11 cellular contexts compared by ENCODE assay signal in genomic region chr10:22651276-22651980, GRCh38.
A peak's percentile ranks its signal among the peaks of the same experiment; 100 is the strongest.
DNase-seq lines count a peak whose midpoint lies in the region; ATAC-seq, FAIRE-seq and TF ChIP-seq lines count a peak whose summit lies in the region.
"Had no signal": no experiment of that assay in that cellular context is flagged by ENCODE, and none has a peak within 500 bp of the region (broad histone marks: within the 10 kb centered on the region; RNA-seq: fewer than 3 reads in every experiment).

No MANE protein-coding gene starts in this region.

- H3K9ac ChIP-seq in liver (ENCODE audit: low read depth in 1 of 2, low read length in 2 of 2) = no peak overlapping the region
- H3K9ac ChIP-seq in HepG2 (ENCODE audit: insufficient read depth, low read depth, low read length) = no peak overlapping the region

- H3K4me1 Mint-ChIP-seq in WTC11 = peaks cover 76% of the 10 kb centered on the region

- TF ChIP-seq RAD21 in liver (IDR thresholded peaks at IDR 0.05) = no peak
- TF ChIP-seq RAD21 in HepG2 (CRISPR knock-in tag; IDR thresholded peaks at IDR 0.05) = no peak

- H3K27me3 ChIP-seq in liver (ENCODE audit: control insufficient read depth in 4 of 4, insufficient read depth in 4 of 4, low read length in 3 of 4) (no peaks in the 10 kb centered on the region), HepG2 (ENCODE audit: control insufficient read depth in 1 of 2, insufficient read depth in 2 of 2, low read length in 2 of 2) (no peaks in the 10 kb centered on the region), vagina (no peaks in the 10 kb centered on the region), transverse colon (no peaks in the 10 kb centered on the region)
- H3K27me3 ChIP-seq: right atrium auricular region had no signal

- BruUV-seq in HepG2 (replicated peaks; lab: Mats Ljungman, UMichigan) = no TSS peak

- H3K4me2 ChIP-seq in HepG2 (ENCODE audit: low read depth, low read length) = no peak overlapping the region

- TF ChIP-seq POLR2A in HepG2 (IDR thresholded peaks at IDR 0.05; ENCODE audit: insufficient read depth in 1 of 2, low read depth in 2 of 2, low read length in 2 of 2) = no peak
- no peak for TF ChIP-seq POLR2A in vagina (IDR thresholded peaks at IDR 0.05)
- TF ChIP-seq POLR2A in transverse colon (IDR thresholded peaks at IDR 0.05) = no peak

- H4K20me1 ChIP-seq in HepG2 (ENCODE audit: insufficient read depth, low read length) = no peaks in the 10 kb centered on the region; the same call in 1 of the 2 replicates

- 75% methylated on average over 12 of the region's 12 CpGs for WGBS in liver
- WGBS in HepG2 (ENCODE audit: low lambda C conversion rate) = 92% methylated on average over 12 of the region's 12 CpGs
- 76 to 93% methylated on average over 5 to 12 of the region's 12 CpGs for WGBS in transverse colon (ENCODE audit: low coverage in 1 of 2), 2 donors

- peak overlapping the region; percentile 26; the same call in 1 of the 2 replicates for H3K27ac Mint-ChIP-seq in WTC11

- ATAC-seq in HepG2 = no peak
- ATAC-seq in WTC11 = no peak

- H3K4me1 ChIP-seq in liver (ENCODE audit: control insufficient read depth in 4 of 4, insufficient read depth in 4 of 4, low read length in 3 of 4) (peaks cover 0 to 12% (median 7%) of the 10 kb centered on the region in 4 donors), HepG2 (ENCODE audit: insufficient read depth, low read length) (peaks cover 7% of the 10 kb centered on the region; the same call in 1 of the 2 replicates), vagina (peaks cover 63% of the 10 kb centered on the region), transverse colon (peaks cover 0 to 44% (median 14%) of the 10 kb centered on the region in 4 donors)

- POLR2A ChIA-PET in HepG2 (lab: Yijun Ruan, JAX) = no interaction called here
- POLR2A ChIA-PET in WTC11 (lab: Charles Lee) = no interaction called here

- no peak for FAIRE-seq in HepG2 (lab: Jason Lieb, UNC)
- no peak for FAIRE-seq in RCC 7860 (lab: Jason Lieb, UNC)

- peaks cover 3% of the 10 kb centered on the region for H3K79me2 ChIP-seq in HepG2 (ENCODE audit: insufficient read depth, low read length)

- TF ChIP-seq EP300 in HepG2 (IDR thresholded peaks at IDR 0.05; ENCODE audit: low read depth in 2 of 2, low read length in 2 of 2) (no peak), HepG2 (CRISPR knock-in tag; IDR thresholded peaks at IDR 0.05; ENCODE audit: borderline replicate concordance) (no peak), transverse colon (IDR thresholded peaks at IDR 0.05; ENCODE audit: low read depth) (no peak)

- no peaks in the 10 kb centered on the region; the same call in 1 of the 2 replicates for H3K36me3 Mint-ChIP-seq in WTC11

- no peaks in the 10 kb centered on the region for H3K27me3 Mint-ChIP-seq in WTC11 (ENCODE audit: low read depth)

- H3K4me3 ChIP-seq in liver (ENCODE audit: low read depth in 1 of 3, low read length in 3 of 3) (no peak overlapping the region), HepG2 (replicated peaks in 1 of 3; ENCODE audit: insufficient read depth in 1 of 3, low read depth in 2 of 3, low read length in 3 of 3) (no peak overlapping the region), vagina (no peak overlapping the region), transverse colon (no peak overlapping the region)
- H3K4me3 ChIP-seq: right atrium auricular region had no signal

- no peak overlapping the region for H3K4me3 Mint-ChIP-seq in WTC11

- peaks cover 0 to 2% (median 0%) of the 10 kb centered on the region in 4 donors for H3K36me3 ChIP-seq in liver (ENCODE audit: control insufficient read depth in 4 of 4, insufficient read depth in 3 of 4, low read depth in 1 of 4, low read length in 3 of 4)
- no peaks in the 10 kb centered on the region for H3K36me3 ChIP-seq in HepG2 (replicated peaks in 1 of 2; ENCODE audit: control insufficient read depth in 1 of 2, insufficient read depth in 2 of 2, low read length in 2 of 2)
- H3K36me3 ChIP-seq in vagina = no peaks in the 10 kb centered on the region
- H3K36me3 ChIP-seq in transverse colon = no peaks in the 10 kb centered on the region
- H3K36me3 ChIP-seq: right atrium auricular region had no signal

- H2AFZ ChIP-seq in HepG2 (ENCODE audit: low read length) = no peak overlapping the region

- CTCF ChIA-PET in HepG2 (lab: Yijun Ruan, JAX; ENCODE audit: low intra/inter-chr PET ratio, low total read pairs) = no interaction called here
- CTCF ChIA-PET in WTC11 (lab: Charles Lee) = no interaction called here

- H3K9me3 ChIP-seq in liver (ENCODE audit: control insufficient read depth in 4 of 4, low read length in 3 of 4) = no peaks in the 10 kb centered on the region
- no peaks in the 10 kb centered on the region for H3K9me3 ChIP-seq in HepG2 (ENCODE audit: low read length)
- H3K9me3 ChIP-seq in vagina = no peaks in the 10 kb centered on the region
- no peaks in the 10 kb centered on the region for H3K9me3 ChIP-seq in transverse colon
- H3K9me3 ChIP-seq: right atrium auricular region had no signal

- H3K27ac ChIP-seq in liver (ENCODE audit: low read depth in 1 of 2, low read length in 2 of 2) (no peak overlapping the region), HepG2 (ENCODE audit: extremely low read length, insufficient read depth, low read length) (no peak overlapping the region), vagina (peak overlapping the region; percentile 13), transverse colon (no peak overlapping the region)
- H3K27ac ChIP-seq: right atrium auricular region had no signal

- in situ Hi-C loops in HepG2 (cut with HindIII; ENCODE audit: extremely low pct_ligation_motif_present, low pct_unique_long_range_greater_than_20kb) (no loop called here), transverse colon (cut with MboI; ENCODE audit: low pct_ligation_motif_present in 1 of 4, low pct_unique_long_range_greater_than_20kb in 1 of 4, low sequenced_read_pairs in 3 of 4) (no loop called here)

- intact Hi-C loops in HepG2 (cut with micrococcal nuclease; ENCODE audit: unreplicated experiment) = no loop called here
- intact Hi-C loops in vagina (cut with DNase I) = no loop called here
- intact Hi-C loops in transverse colon (cut with DNase I; ENCODE audit: low total_unique reads) = no loop called here

- no peaks in the 10 kb centered on the region for H3K9me3 Mint-ChIP-seq in WTC11

- no peak for DNase-seq in HepG2 (ENCODE audit: low spot score)
- no peak for DNase-seq in WTC11 (ENCODE audit: low spot score)
- peak; percentile 71 for DNase-seq in left kidney (ENCODE audit: low read depth, low spot score)
- DNase-seq in vagina (ENCODE audit: extremely low spot score in 2 of 2) = no peak
- DNase-seq in transverse colon = no peak
- no peak for DNase-seq in EL
- DNase-seq in RCC 7860 (ENCODE audit: low spot score) = no peak
- DNase-seq: kidney glomerular epithelial cell, NCI-H2171 had no signal

- TF ChIP-seq CTCF in liver (IDR thresholded peaks at IDR 0.05; ENCODE audit: low read depth, low read length, missing input control) (no peak), HepG2 (CRISPR knock-in tag; IDR thresholded peaks at IDR 0.05) (no peak), WTC11 (IDR thresholded peaks at IDR 0.05) (no peak), vagina (IDR thresholded peaks at IDR 0.05) (no peak), transverse colon (IDR thresholded peaks at IDR 0.05) (no peak)

TF ChIP-seq in liver, 16 proteins besides CTCF, POLR2A, EP300 and RAD21:
- peak; percentile 9 for TF ChIP-seq NR2F2 (IDR thresholded peaks at IDR 0.05)
- TF ChIP-seq HNF4A (conservative IDR thresholded peaks at IDR 0.05) = peak in 1 of 2 donors; percentile 11
- TF ChIP-seq, protein P1, sequence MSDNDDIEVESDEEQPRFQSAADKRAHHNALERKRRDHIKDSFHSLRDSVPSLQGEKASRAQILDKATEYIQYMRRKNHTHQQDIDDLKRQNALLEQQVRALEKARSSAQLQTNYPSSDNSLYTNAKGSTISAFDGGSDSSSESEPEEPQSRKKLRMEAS (IDR thresholded peaks at IDR 0.05) = no peak

TF ChIP-seq in HepG2, 621 proteins besides CTCF, POLR2A, EP300 and RAD21:
- TF ChIP-seq ZNF674 (CRISPR knock-in tag; IDR thresholded peaks at IDR 0.05; ENCODE audit: low read depth) (no peak), ZFP37 (CRISPR knock-in tag; IDR thresholded peaks at IDR 0.05; ENCODE audit: borderline replicate concordance) (no peak), SRY (CRISPR knock-in tag; IDR thresholded peaks at IDR 0.05) (no peak), ZNF549 (CRISPR knock-in tag; IDR thresholded peaks at IDR 0.05) (no peak), ZNF850 (CRISPR knock-in tag; conservative IDR thresholded peaks at IDR 0.05) (no peak)

TF ChIP-seq in WTC11, 78 proteins besides CTCF, POLR2A, EP300 and RAD21 (continues in another document):
- no peak for TF ChIP-seq ZNF263 (CRISPR knock-in tag; IDR thresholded peaks at IDR 0.05; ENCODE audit: low read depth)
- TF ChIP-seq, protein P2, sequence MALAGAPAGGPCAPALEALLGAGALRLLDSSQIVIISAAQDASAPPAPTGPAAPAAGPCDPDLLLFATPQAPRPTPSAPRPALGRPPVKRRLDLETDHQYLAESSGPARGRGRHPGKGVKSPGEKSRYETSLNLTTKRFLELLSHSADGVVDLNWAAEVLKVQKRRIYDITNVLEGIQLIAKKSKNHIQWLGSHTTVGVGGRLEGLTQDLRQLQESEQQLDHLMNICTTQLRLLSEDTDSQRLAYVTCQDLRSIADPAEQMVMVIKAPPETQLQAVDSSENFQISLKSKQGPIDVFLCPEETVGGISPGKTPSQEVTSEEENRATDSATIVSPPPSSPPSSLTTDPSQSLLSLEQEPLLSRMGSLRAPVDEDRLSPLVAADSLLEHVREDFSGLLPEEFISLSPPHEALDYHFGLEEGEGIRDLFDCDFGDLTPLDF (CRISPR knock-in tag; IDR thresholded peaks at IDR 0.05) = no peak
- TF ChIP-seq, protein P3, sequence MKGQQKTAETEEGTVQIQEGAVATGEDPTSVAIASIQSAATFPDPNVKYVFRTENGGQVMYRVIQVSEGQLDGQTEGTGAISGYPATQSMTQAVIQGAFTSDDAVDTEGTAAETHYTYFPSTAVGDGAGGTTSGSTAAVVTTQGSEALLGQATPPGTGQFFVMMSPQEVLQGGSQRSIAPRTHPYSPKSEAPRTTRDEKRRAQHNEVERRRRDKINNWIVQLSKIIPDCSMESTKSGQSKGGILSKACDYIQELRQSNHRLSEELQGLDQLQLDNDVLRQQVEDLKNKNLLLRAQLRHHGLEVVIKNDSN (CRISPR knock-in tag; IDR thresholded peaks at IDR 0.05) = no peak
- TF ChIP-seq, protein P4, sequence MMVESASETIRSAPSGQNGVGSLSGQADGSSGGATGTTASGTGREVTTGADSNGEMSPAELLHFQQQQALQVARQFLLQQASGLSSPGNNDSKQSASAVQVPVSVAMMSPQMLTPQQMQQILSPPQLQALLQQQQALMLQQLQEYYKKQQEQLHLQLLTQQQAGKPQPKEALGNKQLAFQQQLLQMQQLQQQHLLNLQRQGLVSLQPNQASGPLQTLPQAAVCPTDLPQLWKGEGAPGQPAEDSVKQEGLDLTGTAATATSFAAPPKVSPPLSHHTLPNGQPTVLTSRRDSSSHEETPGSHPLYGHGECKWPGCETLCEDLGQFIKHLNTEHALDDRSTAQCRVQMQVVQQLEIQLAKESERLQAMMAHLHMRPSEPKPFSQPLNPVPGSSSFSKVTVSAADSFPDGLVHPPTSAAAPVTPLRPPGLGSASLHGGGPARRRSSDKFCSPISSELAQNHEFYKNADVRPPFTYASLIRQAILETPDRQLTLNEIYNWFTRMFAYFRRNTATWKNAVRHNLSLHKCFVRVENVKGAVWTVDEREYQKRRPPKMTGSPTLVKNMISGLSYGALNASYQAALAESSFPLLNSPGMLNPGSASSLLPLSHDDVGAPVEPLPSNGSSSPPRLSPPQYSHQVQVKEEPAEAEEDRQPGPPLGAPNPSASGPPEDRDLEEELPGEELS (CRISPR knock-in tag; IDR thresholded peaks at IDR 0.05) = no peak
